21 cellular contexts compared by ENCODE assay signal in the genomic region with DNA sequence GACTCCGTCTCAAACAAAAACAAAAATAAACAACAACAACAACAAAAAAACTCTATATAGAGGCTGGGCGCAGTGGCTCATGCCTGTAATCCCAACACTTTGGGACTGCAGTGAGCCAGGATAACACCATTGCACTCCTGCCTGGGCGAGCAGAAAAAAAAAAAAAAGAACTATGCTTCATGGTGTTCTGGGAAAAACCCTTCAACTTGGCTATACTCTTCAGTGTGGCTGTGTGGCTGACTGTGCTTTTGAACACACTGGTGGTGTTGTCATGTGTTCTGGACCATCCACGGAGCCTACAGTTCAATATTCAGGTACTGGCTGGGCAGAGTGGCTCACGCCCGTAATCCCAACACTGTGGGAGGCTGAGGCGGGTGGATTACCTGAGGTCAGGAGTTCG. TPM values are rescaled to one million over a fixed set of nuclear protein-coding genes. Genes with fewer than 3 reads are reported as not detected.
DNase-seq lines count a peak whose midpoint lies in the region; ATAC-seq and TF ChIP-seq lines count a peak whose summit lies in the region.
"Had no signal": no experiment of that assay in that cellular context is flagged by ENCODE, and none has a peak within 500 bp of the region (broad histone marks: within the 10 kb centered on the region; RNA-seq: fewer than 3 reads in every experiment).

No MANE protein-coding gene starts in this region.

- H3K27me3 ChIP-seq in OCI-LY3 (ENCODE audit: low read depth, low read length) (no peaks in the 10 kb centered on the region), vagina (no peaks in the 10 kb centered on the region)

- H3K9me3 ChIP-seq in OCI-LY3 (ENCODE audit: insufficient read depth, low read length) = no peaks in the 10 kb centered on the region
- no peaks in the 10 kb centered on the region for H3K9me3 ChIP-seq in vagina
- H3K9me3 ChIP-seq: HAP-1 had no signal

- no peaks in the 10 kb centered on the region for H4K20me1 ChIP-seq in OCI-LY3 (ENCODE audit: insufficient read depth, low read length)

- no peaks in the 10 kb centered on the region for H3K27me3 Mint-ChIP-seq in naive B cell

- H3K9me3 Mint-ChIP-seq in naive B cell = no peaks in the 10 kb centered on the region
- H3K9me3 Mint-ChIP-seq: CD8-positive, alpha-beta T cell had no signal

- no peaks in the 10 kb centered on the region for H3K36me3 Mint-ChIP-seq in naive B cell

- no peak overlapping the region for H3K27ac ChIP-seq in OCI-LY3 (ENCODE audit: low read length)
- no peak overlapping the region for H3K27ac ChIP-seq in vagina
- H3K27ac ChIP-seq: KMS-11 had no signal

- peaks cover 18 to 61% (median 37%) of the 10 kb centered on the region in 3 donors for H3K4me1 Mint-ChIP-seq in naive B cell

- peak overlapping the region in 5 of 8 donors; percentile 38 to 84 (median 46) for H3K4me3 Mint-ChIP-seq in naive B cell
- H3K4me3 Mint-ChIP-seq: CD8-positive, alpha-beta T cell had no signal

- no peak for TF ChIP-seq CTCF in GM20000 (IDR thresholded peaks at IDR 0.05; ENCODE audit: extremely low read depth, missing control alignments)
- TF ChIP-seq CTCF in OCI-LY3 (IDR thresholded peaks at IDR 0.05; ENCODE audit: low read depth, low read length) = no peak
- no peak for TF ChIP-seq CTCF in vagina (IDR thresholded peaks at IDR 0.05)

- H3K4me3 ChIP-seq in OCI-LY3 (ENCODE audit: low read length) = no peak overlapping the region
- H3K4me3 ChIP-seq in vagina = no peak overlapping the region
- H3K4me3 ChIP-seq: HAP-1 had no signal

- H3K79me2 ChIP-seq in OCI-LY3 (ENCODE audit: low read length) = peaks cover 9% of the 10 kb centered on the region; the same call in 1 of the 2 replicates

- H3K36me3 ChIP-seq in OCI-LY3 (replicated peaks; ENCODE audit: low read depth, low read length) (peaks cover 3% of the 10 kb centered on the region), vagina (no peaks in the 10 kb centered on the region)
- H3K36me3 ChIP-seq: HAP-1 had no signal

- peak overlapping the region; percentile 49 to 99 (median 96) for H3K27ac Mint-ChIP-seq in naive B cell
- H3K27ac Mint-ChIP-seq: CD8-positive, alpha-beta T cell had no signal

- no peak overlapping the region for H3K9ac ChIP-seq in OCI-LY3 (ENCODE audit: low read length)
- H3K9ac ChIP-seq: KMS-11 had no signal

- H2AFZ ChIP-seq in OCI-LY3 (ENCODE audit: low read depth, low read length) = no peak overlapping the region

- peak overlapping the region; percentile 30; the same call in 1 of the 2 replicates for H3K4me2 ChIP-seq in OCI-LY3 (ENCODE audit: low read length)
- H3K4me2 ChIP-seq: KMS-11 had no signal

- H3K4me1 ChIP-seq in OCI-LY3 (ENCODE audit: low read length) (peaks cover 18% of the 10 kb centered on the region), vagina (no peaks in the 10 kb centered on the region)
- H3K4me1 ChIP-seq: HAP-1 had no signal

- ATAC-seq in GM18505 (IDR thresholded peaks at IDR 0.05; ENCODE audit: unreplicated experiment) (no peak), naive B cell (ENCODE audit: low read depth in 2 of 2) (peak; percentile 40 to 43), HG03097 (IDR thresholded peaks at IDR 0.05; ENCODE audit: low FRiP score, unreplicated experiment) (no peak)
- ATAC-seq: CD8-positive, alpha-beta T cell; Right ventricle myocardium inferior had no signal

- TF ChIP-seq POLR2A in GM18505 (IDR thresholded peaks at IDR 0.05; ENCODE audit: borderline replicate concordance, extremely low read depth, insufficient read depth, insufficient read length) (peak; percentile 3), vagina (IDR thresholded peaks at IDR 0.05) (no peak)

- peak; percentile 48 for DNase-seq in GM20000 (ENCODE audit: low spot score)
- DNase-seq in naive B cell = no peak
- no peak for DNase-seq in cerebellar cortex (ENCODE audit: low spot score)
- no peak for DNase-seq in vagina (ENCODE audit: extremely low spot score in 2 of 2)
- no peak for DNase-seq in activated CD4-positive, alpha-beta T cell treated with anti-CD3 and anti-CD28 coated beads for 48 hours
- DNase-seq: C1 segment of cervical spinal cord; CD8-positive, alpha-beta T cell; DND-41; MV-4-11; NCI-H1417; NCI-H1694 treated with DMSO at 0.1 percent for 48 hours; NCI-H446; OCI-M1; SW 1271; T-helper 2 cell had no signal

- intact Hi-C loops in vagina (cut with DNase I) = no loop called here

RNA-seq across cellular contexts. Expression of gene SNX8, which starts 26.5 kb away (rescaled TPM):
- 100 to 1,000 TPM in 3 of 6 donors, 10 to 100 TPM in 3; 74.2 to 107 (median 96.2) TPM for polyA plus RNA-seq in naive B cell (ENCODE audit: low read depth in 6 of 6)
- 8.3 TPM for total RNA-seq in vagina

RNA-seq across cellular contexts. Expression of gene NUDT1, which starts 45.7 kb away (rescaled TPM):
- polyA plus RNA-seq in naive B cell (ENCODE audit: low read depth in 6 of 6) = 10 to 100 TPM; 50.8 to 78.8 (median 59.4) TPM
- 19.4 TPM for total RNA-seq in vagina

RNA-seq across cellular contexts. Expression of gene MRM2, which starts 45.7 kb away (rescaled TPM):
- polyA plus RNA-seq in naive B cell (ENCODE audit: low read depth in 6 of 6) = 10 to 100 TPM; 29.2 to 64.2 (median 46.1) TPM
- 8.3 TPM for total RNA-seq in vagina

RNA-seq across cellular contexts. Expression of gene MAD1L1, which starts 55.0 kb away (rescaled TPM):
- polyA plus RNA-seq in naive B cell (ENCODE audit: low read depth in 6 of 6) = 100 to 1,000 TPM; 109 to 209 (median 158) TPM
- 62.4 TPM for total RNA-seq in vagina

Comparison
In these comparisons a context has a peak if more than half of its experiments do, and no peak if none do; other contexts are left out.
1. ATAC-seq: peak in naive B cell (2 of 2); none in GM18505 (single experiment) and HG03097 (single experiment).